Comparison of ENCODE assay signal across 27 cellular contexts in the genomic region with DNA sequence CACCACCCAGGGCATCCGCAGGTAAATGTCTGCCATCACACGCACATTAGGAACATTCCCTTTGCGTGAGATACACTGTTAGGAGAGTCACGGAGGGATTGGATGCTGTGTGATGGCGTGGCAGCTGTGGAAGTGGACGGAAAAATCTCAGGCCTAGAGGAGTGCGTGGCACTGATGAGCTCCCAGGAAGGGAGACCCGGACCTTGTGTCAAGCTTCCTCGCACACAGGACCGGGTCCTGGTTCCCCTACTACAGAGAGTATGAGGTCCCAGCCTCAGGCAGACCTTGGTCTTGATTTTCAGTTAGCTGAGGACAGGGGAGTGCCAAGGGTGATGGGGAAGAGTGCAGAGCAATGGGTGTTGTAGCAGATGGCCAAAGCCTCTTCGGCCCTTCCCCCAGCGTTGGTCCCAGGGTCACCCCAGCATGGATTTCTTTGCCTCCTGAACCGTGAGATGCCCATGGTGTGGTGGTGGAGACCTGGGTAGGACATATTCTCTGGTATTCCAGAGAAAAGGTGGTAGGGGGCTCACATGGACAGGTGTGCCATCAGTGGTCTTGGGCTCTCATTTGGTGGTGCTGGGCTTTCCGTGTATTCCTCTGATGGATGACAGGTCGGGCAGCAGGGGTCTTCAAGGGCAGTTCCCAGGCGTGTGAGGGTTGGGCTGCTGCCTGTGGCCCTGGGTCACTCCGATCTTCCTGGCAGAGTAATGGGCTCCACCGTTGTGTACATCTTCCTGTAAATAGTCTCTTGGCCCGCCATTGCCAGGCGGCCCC.
DNase-seq lines count a peak whose midpoint lies in the region; ATAC-seq and TF ChIP-seq lines count a peak whose summit lies in the region.
"Had no signal": no experiment of that assay in that cellular context is flagged by ENCODE, and none has a peak within 500 bp of the region (broad histone marks: within the 10 kb centered on the region; RNA-seq: fewer than 3 reads in every experiment).

No MANE protein-coding gene starts in this region.

- H3K27ac Mint-ChIP-seq in CD8-positive, alpha-beta memory T cell: no peak overlapping the region
- no peak overlapping the region for H3K27ac Mint-ChIP-seq in activated CD8-positive, alpha-beta memory T cell treated with anti-CD3 and anti-CD28 coated beads, Interleukin-2, amount 10 ng/mL, durations not matched to agents 7 days and 5 days
- H3K27ac Mint-ChIP-seq: activated naive CD8-positive, alpha-beta T cell treated with anti-CD3 and anti-CD28 coated beads, Interleukin-2, amount 50 U/mL, for 24 hours; effector memory CD8-positive, alpha-beta T cell; stimulated activated memory B cell treated with anti-CD40 and anti-IgM and Interleukin-4, amounts not matched to agents 10 μg/mL and 1 μg/mL and 100 μg/mL, for 72 hours had no signal

- no peak for TF ChIP-seq CTCF in spleen (IDR thresholded peaks at IDR 0.05 in 8 of 11, conservative IDR thresholded peaks at IDR 0.05 in 3 of 11)
- TF ChIP-seq CTCF in right atrium auricular region (IDR thresholded peaks at IDR 0.05): no peak

- H3K27ac ChIP-seq in CD8-positive, alpha-beta memory T cell (ENCODE audit: low read depth, low read length): no peak overlapping the region
- H3K27ac ChIP-seq in spleen (no peak overlapping the region), right atrium auricular region (no peak overlapping the region)
- H3K27ac ChIP-seq: esophagus muscularis mucosa, GM23248, KMS-11, PC-9, thoracic aorta had no signal

- peaks cover 39 to 100% (median 99%) of the 10 kb centered on the region in 5 donors for H3K9me3 Mint-ChIP-seq in CD8-positive, alpha-beta memory T cell
- peaks cover 73% of the 10 kb centered on the region for H3K9me3 Mint-ChIP-seq in activated CD8-positive, alpha-beta memory T cell treated with anti-CD3 and anti-CD28 coated beads, Interleukin-2, amount 10 ng/mL, durations not matched to agents 7 days and 5 days (ENCODE audit: low read depth)

- H3K36me3 Mint-ChIP-seq in CD8-positive, alpha-beta memory T cell: peaks cover 67 to 99% (median 99%) of the 10 kb centered on the region in 3 donors
- peaks cover 93% of the 10 kb centered on the region for H3K36me3 Mint-ChIP-seq in activated CD8-positive, alpha-beta memory T cell treated with anti-CD3 and anti-CD28 coated beads, Interleukin-2, amount 10 ng/mL, durations not matched to agents 7 days and 5 days

- no peak for TF ChIP-seq POLR2A in spleen (IDR thresholded peaks at IDR 0.05)

- peaks cover 89% of the 10 kb centered on the region for H3K36me3 ChIP-seq in CD8-positive, alpha-beta memory T cell (ENCODE audit: insufficient read depth, low read length)
- H3K36me3 ChIP-seq in spleen (peaks cover 10 to 100% (median 99%) of the 10 kb centered on the region in 6 donors), right atrium auricular region (peaks cover 100% of the 10 kb centered on the region)

- DNase-seq in CD8-positive, alpha-beta memory T cell: peak in 1 of 5 donors; percentile 16
- DNase-seq in activated CD8-positive, alpha-beta memory T cell treated with anti-CD3 and anti-CD28 coated beads, Interleukin-2, amount 10 ng/mL, durations not matched to agents 7 days and 5 days: peak; percentile 8
- DNase-seq in left lobe of liver (ENCODE audit: low spot score): peak; percentile 30
- peak; percentile 43 for DNase-seq in spleen
- DNase-seq in HEK293T (ENCODE audit: extremely low spot score): no peak
- no peak for DNase-seq in right atrium auricular region (ENCODE audit: low spot score)
- DNase-seq in AML-193 (lab: John Stamatoyannopoulos, UW): no peak
- no peak for DNase-seq in cortex of kidney (lab: John Stamatoyannopoulos, UW)
- DNase-seq: activated CD4-positive, alpha-beta T cell treated with anti-CD3 and anti-CD28 coated beads, Interleukin-2, amount 50 U/mL, for 4 hours; activated gamma-delta T cell; activated naive CD8-positive, alpha-beta T cell treated with anti-CD3 and anti-CD28 coated beads, Interleukin-2, amount 50 U/mL, for 24 hours; CD4-positive, CD25-positive, alpha-beta regulatory T cell; cerebellar nuclear complex; DMS 273 treated with DMSO at 0.1 percent for 48 hours; effector memory CD8-positive, alpha-beta T cell; GM23248; NCI-H1436 treated with DMSO at 0.1 percent for 48 hours; NCI-H510A treated with DMSO at 0.1 percent for 48 hours; NK-92 treated with Interleukin-12 subunit alpha and Interleukin-12 subunit beta, amount 100 ng/mL, for 24 hours; PC-9; SHP77; stimulated activated CD4-positive, alpha-beta T cell treated with anti-CD3 and anti-CD28 coated beads, Interleukin-2, amount 100 ng/mL, for 48 hours had no signal

- intact Hi-C loops in spleen (cut with DNase I; ENCODE audit: low total_unique reads): no loop called here

- 88 to 93% (median 89%) methylated on average over 19 to 20 of the region's 20 CpGs for WGBS in spleen, 5 donors

- H3K27me3 Mint-ChIP-seq in CD8-positive, alpha-beta memory T cell: peaks cover 0 to 2% of the 10 kb centered on the region in 2 donors
- H3K27me3 Mint-ChIP-seq in activated CD8-positive, alpha-beta memory T cell treated with anti-CD3 and anti-CD28 coated beads, Interleukin-2, amount 10 ng/mL, durations not matched to agents 7 days and 5 days: no peaks in the 10 kb centered on the region
- H3K27me3 Mint-ChIP-seq: activated naive CD8-positive, alpha-beta T cell treated with anti-CD3 and anti-CD28 coated beads, Interleukin-2, amount 50 U/mL, for 24 hours; CD4-positive, CD25-positive, alpha-beta regulatory T cell; effector memory CD8-positive, alpha-beta T cell; stimulated activated memory B cell treated with anti-CD40 and anti-IgM and Interleukin-4, amounts not matched to agents 10 μg/mL and 1 μg/mL and 100 μg/mL, for 72 hours had no signal

- H3K27me3 ChIP-seq in CD8-positive, alpha-beta memory T cell (ENCODE audit: insufficient read depth, low read length, poor library complexity, severe bottlenecking): no peaks in the 10 kb centered on the region
- no peaks in the 10 kb centered on the region for H3K27me3 ChIP-seq in spleen (replicated peaks in 1 of 7)
- H3K27me3 ChIP-seq in right atrium auricular region: no peaks in the 10 kb centered on the region
- H3K27me3 ChIP-seq: esophagus muscularis mucosa had no signal

- peaks cover 100% of the 10 kb centered on the region for H3K9me3 ChIP-seq in CD8-positive, alpha-beta memory T cell (ENCODE audit: low read length)
- H3K9me3 ChIP-seq in spleen (peaks cover 70 to 100% (median 100%) of the 10 kb centered on the region in 8 donors), right atrium auricular region (peaks cover 89 to 100% of the 10 kb centered on the region in 2 donors)

- CTCF ChIA-PET in CD8-positive, alpha-beta memory T cell (lab: Charles Lee): no interaction called here
- CTCF ChIA-PET in activated CD8-positive, alpha-beta memory T cell treated with anti-CD3 and anti-CD28 coated beads, Interleukin-2, amount 10 ng/mL, durations not matched to agents 7 days and 5 days (lab: Charles Lee): no interaction called here
- CTCF ChIA-PET in HEK293T (lab: Yijun Ruan, JAX): no interaction called here

- H3K4me3 ChIP-seq in CD8-positive, alpha-beta memory T cell (ENCODE audit: low read length): peak overlapping the region; percentile 14
- H3K4me3 ChIP-seq in spleen (peak overlapping the region in 1 of 8 donors; percentile 42), right atrium auricular region (no peak overlapping the region)
- H3K4me3 ChIP-seq: GM23248, PC-9, smooth muscle cell had no signal

- POLR2A ChIA-PET in CD8-positive, alpha-beta memory T cell (lab: Charles Lee): no interaction called here
- POLR2A ChIA-PET in HEK293T (lab: Yijun Ruan, JAX): no interaction called here

- no peaks in the 10 kb centered on the region for H3K4me1 ChIP-seq in CD8-positive, alpha-beta memory T cell (ENCODE audit: insufficient read depth, low read length)
- H3K4me1 ChIP-seq in spleen (no peaks in the 10 kb centered on the region), right atrium auricular region (no peaks in the 10 kb centered on the region)
- H3K4me1 ChIP-seq: esophagus muscularis mucosa had no signal

- no peaks in the 10 kb centered on the region for H3K4me1 Mint-ChIP-seq in CD8-positive, alpha-beta memory T cell
- no peaks in the 10 kb centered on the region for H3K4me1 Mint-ChIP-seq in activated CD8-positive, alpha-beta memory T cell treated with anti-CD3 and anti-CD28 coated beads, Interleukin-2, amount 10 ng/mL, durations not matched to agents 7 days and 5 days
- H3K4me1 Mint-ChIP-seq: activated naive CD8-positive, alpha-beta T cell treated with anti-CD3 and anti-CD28 coated beads, Interleukin-2, amount 50 U/mL, for 24 hours; CD4-positive, CD25-positive, alpha-beta regulatory T cell; stimulated activated memory B cell treated with anti-CD40 and anti-IgM and Interleukin-4, amounts not matched to agents 10 μg/mL and 1 μg/mL and 100 μg/mL, for 72 hours had no signal

- H3K4me3 Mint-ChIP-seq in CD8-positive, alpha-beta memory T cell: peak overlapping the region in 2 of 7 donors; percentile 24 to 74
- no peak overlapping the region for H3K4me3 Mint-ChIP-seq in activated CD8-positive, alpha-beta memory T cell treated with anti-CD3 and anti-CD28 coated beads, Interleukin-2, amount 10 ng/mL, durations not matched to agents 7 days and 5 days
- H3K4me3 Mint-ChIP-seq: activated naive CD8-positive, alpha-beta T cell treated with anti-CD3 and anti-CD28 coated beads, Interleukin-2, amount 50 U/mL, for 24 hours; CD4-positive, CD25-positive, alpha-beta regulatory T cell; effector memory CD8-positive, alpha-beta T cell; stimulated activated memory B cell treated with anti-CD40 and anti-IgM and Interleukin-4, amounts not matched to agents 10 μg/mL and 1 μg/mL and 100 μg/mL, for 72 hours had no signal

- ATAC-seq in activated CD8-positive, alpha-beta memory T cell treated with anti-CD3 and anti-CD28 coated beads, Interleukin-2, amount 10 ng/mL, durations not matched to agents 7 days and 5 days: no peak
- ATAC-seq in left lobe of liver: no peak
- ATAC-seq: activated naive CD8-positive, alpha-beta T cell treated with anti-CD3 and anti-CD28 coated beads, Interleukin-2, amount 50 U/mL, for 24 hours; effector memory CD8-positive, alpha-beta T cell; stimulated activated memory B cell treated with anti-CD40 and anti-IgM and Interleukin-4, amounts not matched to agents 10 μg/mL and 1 μg/mL and 100 μg/mL, for 72 hours had no signal

TF ChIP-seq in HEK293T, 16 proteins besides CTCF, POLR2A, EP300 and RAD21:
- TF ChIP-seq CTBP1 (IDR thresholded peaks at IDR 0.05; ENCODE audit: borderline replicate concordance) (no peak), FOXK2 (IDR thresholded peaks at IDR 0.05) (no peak), ZNF384 (IDR thresholded peaks at IDR 0.05) (no peak), FOXM1 (IDR thresholded peaks at IDR 0.05; ENCODE audit: borderline replicate concordance) (no peak), ARNT (IDR thresholded peaks at IDR 0.05) (no peak)

Comparison
In these comparisons a context has a peak if more than half of its experiments do, and no peak if none do; other contexts are left out.
1. DNase-seq: peak in activated CD8-positive, alpha-beta memory T cell treated with anti-CD3 and anti-CD28 coated beads, Interleukin-2, amount 10 ng/mL, durations not matched to agents 7 days and 5 days (single experiment), left lobe of liver (single experiment) and spleen (single experiment); none in HEK293T (single experiment), right atrium auricular region (single experiment), AML-193 (0 of 2) and cortex of kidney (single experiment).